2 cellular contexts compared by ENCODE assay signal in genomic region chr5:98770158-98770910, GRCh38.
TF ChIP-seq lines count a peak whose summit lies in the region.

No MANE protein-coding gene starts in this region.

TF ChIP-seq in Ishikawa, 13 proteins besides CTCF, POLR2A, EP300 and RAD21 (continued from another document):
- TF ChIP-seq REST (IDR thresholded peaks at IDR 0.05; ENCODE audit: low read depth) (no peak), FOXM1 (IDR thresholded peaks at IDR 0.05; ENCODE audit: borderline replicate concordance, low read depth) (no peak), TAF1 (IDR thresholded peaks at IDR 0.05; ENCODE audit: low read depth) (no peak), NFIC (IDR thresholded peaks at IDR 0.05) (peak; percentile 71), YY1 (IDR thresholded peaks at IDR 0.05; ENCODE audit: low read depth) (no peak)
- TF ChIP-seq, protein P1, sequence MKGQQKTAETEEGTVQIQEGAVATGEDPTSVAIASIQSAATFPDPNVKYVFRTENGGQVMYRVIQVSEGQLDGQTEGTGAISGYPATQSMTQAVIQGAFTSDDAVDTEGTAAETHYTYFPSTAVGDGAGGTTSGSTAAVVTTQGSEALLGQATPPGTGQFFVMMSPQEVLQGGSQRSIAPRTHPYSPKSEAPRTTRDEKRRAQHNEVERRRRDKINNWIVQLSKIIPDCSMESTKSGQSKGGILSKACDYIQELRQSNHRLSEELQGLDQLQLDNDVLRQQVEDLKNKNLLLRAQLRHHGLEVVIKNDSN (IDR thresholded peaks at IDR 0.05): no peak

TF ChIP-seq in HepG2, 621 proteins besides CTCF, POLR2A, EP300 and RAD21 (continued from another document and continues in another):
- TF ChIP-seq TIGD3 (CRISPR knock-in tag; IDR thresholded peaks at IDR 0.05; ENCODE audit: borderline replicate concordance): no peak
- TF ChIP-seq, protein P2, sequence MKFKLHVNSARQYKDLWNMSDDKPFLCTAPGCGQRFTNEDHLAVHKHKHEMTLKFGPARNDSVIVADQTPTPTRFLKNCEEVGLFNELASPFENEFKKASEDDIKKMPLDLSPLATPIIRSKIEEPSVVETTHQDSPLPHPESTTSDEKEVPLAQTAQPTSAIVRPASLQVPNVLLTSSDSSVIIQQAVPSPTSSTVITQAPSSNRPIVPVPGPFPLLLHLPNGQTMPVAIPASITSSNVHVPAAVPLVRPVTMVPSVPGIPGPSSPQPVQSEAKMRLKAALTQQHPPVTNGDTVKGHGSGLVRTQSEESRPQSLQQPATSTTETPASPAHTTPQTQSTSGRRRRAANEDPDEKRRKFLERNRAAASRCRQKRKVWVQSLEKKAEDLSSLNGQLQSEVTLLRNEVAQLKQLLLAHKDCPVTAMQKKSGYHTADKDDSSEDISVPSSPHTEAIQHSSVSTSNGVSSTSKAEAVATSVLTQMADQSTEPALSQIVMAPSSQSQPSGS (CRISPR knock-in tag; IDR thresholded peaks at IDR 0.05): 0 out of 2 replicates have a peak, but pooled peaks have one; percentile 36
- TF ChIP-seq, protein P3, sequence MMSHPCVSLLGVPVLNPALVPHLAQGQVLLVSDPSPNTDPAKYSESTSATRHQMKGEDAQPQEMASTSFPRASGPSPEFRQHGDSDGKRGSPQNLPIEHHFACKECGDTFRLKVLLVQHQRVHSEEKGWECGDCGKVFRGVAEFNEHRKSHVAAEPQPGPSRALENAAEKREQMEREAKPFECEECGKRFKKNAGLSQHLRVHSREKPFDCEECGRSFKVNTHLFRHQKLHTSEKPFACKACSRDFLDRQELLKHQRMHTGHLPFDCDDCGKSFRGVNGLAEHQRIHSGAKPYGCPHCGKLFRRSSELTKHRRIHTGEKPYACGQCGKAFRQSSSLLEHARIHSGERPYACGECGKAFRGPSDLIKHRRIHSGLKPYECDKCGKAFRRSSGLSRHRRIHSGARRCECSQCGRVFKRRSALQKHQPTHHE (CRISPR knock-in tag; IDR thresholded peaks at IDR 0.05; ENCODE audit: borderline replicate concordance): no peak
- TF ChIP-seq, protein P4, sequence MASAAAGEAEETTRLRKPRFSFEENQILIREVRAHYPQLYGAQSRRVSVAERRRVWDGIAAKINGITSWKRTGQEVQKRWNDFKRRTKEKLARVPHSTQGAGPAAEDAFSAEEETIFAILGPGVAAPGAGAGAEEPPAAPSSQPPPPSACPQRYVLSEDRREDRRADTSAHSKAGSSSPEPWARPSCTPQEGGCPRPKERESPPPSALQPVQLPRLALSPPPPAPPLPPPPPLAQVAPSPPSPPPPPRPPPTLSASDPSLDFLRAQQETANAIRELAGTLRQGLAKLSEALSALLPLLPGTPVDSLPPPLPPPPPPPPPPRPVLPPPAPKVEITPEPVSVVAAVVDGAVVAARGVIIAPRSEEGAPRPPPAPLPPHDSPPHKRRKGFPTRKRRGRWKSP (CRISPR knock-in tag; IDR thresholded peaks at IDR 0.05): no peak
- TF ChIP-seq ZNF232 (CRISPR knock-in tag; IDR thresholded peaks at IDR 0.05; ENCODE audit: borderline replicate concordance): no peak
- no peak for TF ChIP-seq SP4 (CRISPR knock-in tag; IDR thresholded peaks at IDR 0.05)
- no peak for TF ChIP-seq SOX6 (IDR thresholded peaks at IDR 0.05)
- TF ChIP-seq SOX6 (CRISPR knock-in tag; IDR thresholded peaks at IDR 0.05): peak; percentile 16; the same call in 1 of the 2 replicates
- no peak for TF ChIP-seq ZNF772 (CRISPR knock-in tag; IDR thresholded peaks at IDR 0.05)
- TF ChIP-seq, protein P5, sequence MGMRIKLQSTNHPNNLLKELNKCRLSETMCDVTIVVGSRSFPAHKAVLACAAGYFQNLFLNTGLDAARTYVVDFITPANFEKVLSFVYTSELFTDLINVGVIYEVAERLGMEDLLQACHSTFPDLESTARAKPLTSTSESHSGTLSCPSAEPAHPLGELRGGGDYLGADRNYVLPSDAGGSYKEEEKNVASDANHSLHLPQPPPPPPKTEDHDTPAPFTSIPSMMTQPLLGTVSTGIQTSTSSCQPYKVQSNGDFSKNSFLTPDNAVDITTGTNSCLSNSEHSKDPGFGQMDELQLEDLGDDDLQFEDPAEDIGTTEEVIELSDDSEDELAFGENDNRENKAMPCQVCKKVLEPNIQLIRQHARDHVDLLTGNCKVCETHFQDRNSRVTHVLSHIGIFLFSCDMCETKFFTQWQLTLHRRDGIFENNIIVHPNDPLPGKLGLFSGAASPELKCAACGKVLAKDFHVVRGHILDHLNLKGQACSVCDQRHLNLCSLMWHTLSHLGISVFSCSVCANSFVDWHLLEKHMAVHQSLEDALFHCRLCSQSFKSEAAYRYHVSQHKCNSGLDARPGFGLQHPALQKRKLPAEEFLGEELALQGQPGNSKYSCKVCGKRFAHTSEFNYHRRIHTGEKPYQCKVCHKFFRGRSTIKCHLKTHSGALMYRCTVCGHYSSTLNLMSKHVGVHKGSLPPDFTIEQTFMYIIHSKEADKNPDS (CRISPR knock-in tag; IDR thresholded peaks at IDR 0.05): no peak
- no peak for TF ChIP-seq AGO2 (optimal IDR thresholded peaks at IDR 0.05; ENCODE audit: low read depth, low read length)
- TF ChIP-seq THAP7 (CRISPR knock-in tag; IDR thresholded peaks at IDR 0.05): 0 out of 2 replicates have a peak, but pooled peaks have one; percentile 24
- TF ChIP-seq STAT5B (CRISPR knock-in tag; IDR thresholded peaks at IDR 0.05): no peak
- no peak for TF ChIP-seq PAF1 (CRISPR knock-in tag; IDR thresholded peaks at IDR 0.05)
- TF ChIP-seq GATA4 (IDR thresholded peaks at IDR 0.05; ENCODE audit: borderline replicate concordance, low read depth): no peak
- no peak for TF ChIP-seq TBX3 (IDR thresholded peaks at IDR 0.05; ENCODE audit: borderline replicate concordance)
- TF ChIP-seq ZNF800 (CRISPR knock-in tag; IDR thresholded peaks at IDR 0.05): 0 out of 2 replicates have a peak, but pooled peaks have one; percentile 61
- TF ChIP-seq ZSCAN31 (CRISPR knock-in tag; IDR thresholded peaks at IDR 0.05; ENCODE audit: low read depth): no peak
- no peak for TF ChIP-seq FOXK1 (CRISPR knock-in tag; IDR thresholded peaks at IDR 0.05; ENCODE audit: borderline replicate concordance, low read depth)
- TF ChIP-seq, protein P6, sequence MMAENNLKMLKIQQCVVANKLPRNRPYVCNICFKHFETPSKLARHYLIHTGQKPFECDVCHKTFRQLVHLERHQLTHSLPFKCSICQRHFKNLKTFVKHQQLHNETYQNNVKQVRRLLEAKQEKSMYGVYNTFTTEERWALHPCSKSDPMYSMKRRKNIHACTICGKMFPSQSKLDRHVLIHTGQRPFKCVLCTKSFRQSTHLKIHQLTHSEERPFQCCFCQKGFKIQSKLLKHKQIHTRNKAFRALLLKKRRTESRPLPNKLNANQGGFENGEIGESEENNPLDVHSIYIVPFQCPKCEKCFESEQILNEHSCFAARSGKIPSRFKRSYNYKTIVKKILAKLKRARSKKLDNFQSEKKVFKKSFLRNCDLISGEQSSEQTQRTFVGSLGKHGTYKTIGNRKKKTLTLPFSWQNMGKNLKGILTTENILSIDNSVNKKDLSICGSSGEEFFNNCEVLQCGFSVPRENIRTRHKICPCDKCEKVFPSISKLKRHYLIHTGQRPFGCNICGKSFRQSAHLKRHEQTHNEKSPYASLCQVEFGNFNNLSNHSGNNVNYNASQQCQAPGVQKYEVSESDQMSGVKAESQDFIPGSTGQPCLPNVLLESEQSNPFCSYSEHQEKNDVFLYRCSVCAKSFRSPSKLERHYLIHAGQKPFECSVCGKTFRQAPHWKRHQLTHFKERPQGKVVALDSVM (CRISPR knock-in tag; IDR thresholded peaks at IDR 0.05): no peak
- 0 out of 2 replicates have a peak, but pooled peaks have one; percentile 33 for TF ChIP-seq ZSCAN21 (CRISPR knock-in tag; IDR thresholded peaks at IDR 0.05; ENCODE audit: borderline replicate concordance)
- TF ChIP-seq ZNF460 (CRISPR knock-in tag; IDR thresholded peaks at IDR 0.05; ENCODE audit: borderline replicate concordance): no peak
- TF ChIP-seq, protein P7, sequence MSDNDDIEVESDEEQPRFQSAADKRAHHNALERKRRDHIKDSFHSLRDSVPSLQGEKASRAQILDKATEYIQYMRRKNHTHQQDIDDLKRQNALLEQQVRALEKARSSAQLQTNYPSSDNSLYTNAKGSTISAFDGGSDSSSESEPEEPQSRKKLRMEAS (IDR thresholded peaks at IDR 0.05): no peak; the same call in 1 of the 2 replicates
- TF ChIP-seq JUN (CRISPR knock-in tag; IDR thresholded peaks at IDR 0.05): no peak
- TF ChIP-seq PITX1 (CRISPR knock-in tag; IDR thresholded peaks at IDR 0.05): peak; percentile 27; the same call in 1 of the 2 replicates
- TF ChIP-seq CBX5 (CRISPR knock-in tag; IDR thresholded peaks at IDR 0.05; ENCODE audit: borderline replicate concordance): no peak
- no peak for TF ChIP-seq SOX5 (CRISPR knock-in tag; IDR thresholded peaks at IDR 0.05; ENCODE audit: borderline replicate concordance)
- TF ChIP-seq, protein P8, sequence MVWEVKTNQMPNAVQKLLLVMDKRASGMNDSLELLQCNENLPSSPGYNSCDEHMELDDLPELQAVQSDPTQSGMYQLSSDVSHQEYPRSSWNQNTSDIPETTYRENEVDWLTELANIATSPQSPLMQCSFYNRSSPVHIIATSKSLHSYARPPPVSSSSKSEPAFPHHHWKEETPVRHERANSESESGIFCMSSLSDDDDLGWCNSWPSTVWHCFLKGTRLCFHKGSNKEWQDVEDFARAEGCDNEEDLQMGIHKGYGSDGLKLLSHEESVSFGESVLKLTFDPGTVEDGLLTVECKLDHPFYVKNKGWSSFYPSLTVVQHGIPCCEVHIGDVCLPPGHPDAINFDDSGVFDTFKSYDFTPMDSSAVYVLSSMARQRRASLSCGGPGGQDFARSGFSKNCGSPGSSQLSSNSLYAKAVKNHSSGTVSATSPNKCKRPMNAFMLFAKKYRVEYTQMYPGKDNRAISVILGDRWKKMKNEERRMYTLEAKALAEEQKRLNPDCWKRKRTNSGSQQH (CRISPR knock-in tag; IDR thresholded peaks at IDR 0.05; ENCODE audit: low read depth): 0 out of 2 replicates have a peak, but pooled peaks have one; percentile 38
- TF ChIP-seq, protein P9, sequence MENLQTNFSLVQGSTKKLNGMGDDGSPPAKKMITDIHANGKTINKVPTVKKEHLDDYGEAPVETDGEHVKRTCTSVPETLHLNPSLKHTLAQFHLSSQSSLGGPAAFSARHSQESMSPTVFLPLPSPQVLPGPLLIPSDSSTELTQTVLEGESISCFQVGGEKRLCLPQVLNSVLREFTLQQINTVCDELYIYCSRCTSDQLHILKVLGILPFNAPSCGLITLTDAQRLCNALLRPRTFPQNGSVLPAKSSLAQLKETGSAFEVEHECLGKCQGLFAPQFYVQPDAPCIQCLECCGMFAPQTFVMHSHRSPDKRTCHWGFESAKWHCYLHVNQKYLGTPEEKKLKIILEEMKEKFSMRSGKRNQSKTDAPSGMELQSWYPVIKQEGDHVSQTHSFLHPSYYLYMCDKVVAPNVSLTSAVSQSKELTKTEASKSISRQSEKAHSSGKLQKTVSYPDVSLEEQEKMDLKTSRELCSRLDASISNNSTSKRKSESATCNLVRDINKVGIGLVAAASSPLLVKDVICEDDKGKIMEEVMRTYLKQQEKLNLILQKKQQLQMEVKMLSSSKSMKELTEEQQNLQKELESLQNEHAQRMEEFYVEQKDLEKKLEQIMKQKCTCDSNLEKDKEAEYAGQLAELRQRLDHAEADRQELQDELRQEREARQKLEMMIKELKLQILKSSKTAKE (CRISPR knock-in tag; IDR thresholded peaks at IDR 0.05; ENCODE audit: borderline replicate concordance): no peak
- TF ChIP-seq NAIF1 (CRISPR knock-in tag; IDR thresholded peaks at IDR 0.05; ENCODE audit: borderline replicate concordance): no peak
- TF ChIP-seq CEBPB (IDR thresholded peaks at IDR 0.05; ENCODE audit: borderline replicate concordance, low read depth, low read length): no peak
- no peak for TF ChIP-seq ZNF329 (CRISPR knock-in tag; IDR thresholded peaks at IDR 0.05; ENCODE audit: low read depth)
- no peak for TF ChIP-seq ZNF235 (CRISPR knock-in tag; IDR thresholded peaks at IDR 0.05; ENCODE audit: borderline replicate concordance)
- TF ChIP-seq ZNF230 (CRISPR knock-in tag; IDR thresholded peaks at IDR 0.05): no peak
- 0 out of 2 replicates have a peak, but pooled peaks have one; percentile 49 for TF ChIP-seq ZNF737 (CRISPR knock-in tag; IDR thresholded peaks at IDR 0.05; ENCODE audit: borderline replicate concordance)
- no peak for TF ChIP-seq GABPA (IDR thresholded peaks at IDR 0.05; ENCODE audit: low read depth, low read length)
- TF ChIP-seq GABPA (CRISPR knock-in tag; IDR thresholded peaks at IDR 0.05; ENCODE audit: low read depth): 0 out of 2 replicates have a peak, but pooled peaks have one; percentile 15
- no peak for TF ChIP-seq ZNF746 (CRISPR knock-in tag; IDR thresholded peaks at IDR 0.05)
- 0 out of 2 replicates have a peak, but pooled peaks have one; percentile 17 for TF ChIP-seq KDM5B (CRISPR knock-in tag; IDR thresholded peaks at IDR 0.05; ENCODE audit: borderline replicate concordance)
- no peak for TF ChIP-seq ZBTB42 (CRISPR knock-in tag; IDR thresholded peaks at IDR 0.05)
- TF ChIP-seq GABPB1 (CRISPR knock-in tag; IDR thresholded peaks at IDR 0.05): peak; percentile 43; the same call in 1 of the 2 replicates
- TF ChIP-seq ZNF768 (CRISPR knock-in tag; IDR thresholded peaks at IDR 0.05): no peak
- no peak for TF ChIP-seq ISL2 (CRISPR knock-in tag; IDR thresholded peaks at IDR 0.05)
- no peak for TF ChIP-seq TEAD2 (CRISPR knock-in tag; IDR thresholded peaks at IDR 0.05)
- no peak for TF ChIP-seq NONO (IDR thresholded peaks at IDR 0.05)
- no peak for TF ChIP-seq NONO (CRISPR knock-in tag; conservative IDR thresholded peaks at IDR 0.05)
